ENCODE assay signal across 14 cellular contexts in the genomic region with DNA sequence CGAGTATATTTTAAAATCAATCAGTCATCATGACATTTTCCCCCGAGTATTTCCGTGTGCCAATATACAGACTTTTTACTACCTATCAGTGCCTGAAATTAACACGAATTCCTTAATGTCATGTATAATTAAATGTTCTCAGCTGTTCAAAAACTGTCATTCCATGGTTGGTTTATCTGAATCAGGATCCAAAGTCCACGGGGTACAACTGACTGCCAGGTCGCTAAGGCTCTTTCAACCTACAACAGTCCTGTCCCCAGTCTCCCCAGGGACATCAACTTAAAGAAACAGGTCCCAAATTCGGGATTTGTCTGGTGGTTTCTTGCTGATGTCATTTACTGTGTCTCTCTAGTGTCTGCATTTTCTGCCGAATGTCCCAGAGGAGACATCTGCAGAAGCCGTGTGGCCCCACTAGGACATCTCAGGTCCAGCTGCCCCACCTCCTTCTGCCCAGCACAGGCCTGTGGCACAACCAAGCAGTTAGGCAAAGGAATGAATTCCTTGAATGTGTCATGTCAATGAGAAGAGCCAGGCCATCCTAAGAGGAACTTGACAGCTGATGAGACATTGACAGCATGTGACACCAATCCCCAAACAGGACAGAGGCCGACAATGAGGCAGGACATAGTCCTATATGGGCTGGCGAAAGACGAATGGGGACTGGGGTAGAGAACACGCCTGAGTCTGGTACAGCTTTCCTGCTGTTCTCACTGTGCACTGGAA.
DNase-seq lines count a peak whose midpoint lies in the region; ATAC-seq and TF ChIP-seq lines count a peak whose summit lies in the region.
"Had no signal": no experiment of that assay in that cellular context is flagged by ENCODE, and none has a peak within 500 bp of the region (broad histone marks: within the 10 kb centered on the region; RNA-seq: fewer than 3 reads in every experiment).

No MANE protein-coding gene starts in this region.

- H2BK5ac ChIP-seq in mesendoderm (ENCODE audit: low read length): no peak overlapping the region

- no peaks in the 10 kb centered on the region for H3K9me3 Mint-ChIP-seq in activated naive CD4-positive, alpha-beta T cell treated with anti-CD3 and anti-CD28 coated beads, Interleukin-2, amount 10 ng/mL, durations not matched to agents 7 days and 5 days
- H3K9me3 Mint-ChIP-seq in stimulated activated naive B cell treated with anti-CD40 and anti-IgM and Interleukin-4, amounts not matched to agents 10 μg/mL and 1 μg/mL and 100 μg/mL, for 72 hours: no peaks in the 10 kb centered on the region

- peak; percentile 80 for ATAC-seq in Right ventricle myocardium superior (ENCODE audit: poor library complexity)
- ATAC-seq in mucosa of descending colon: peak; percentile 56
- ATAC-seq in stimulated activated naive B cell treated with anti-CD40 and anti-IgM and Interleukin-4, amounts not matched to agents 10 μg/mL and 1 μg/mL and 100 μg/mL, for 72 hours (replicated peaks): no peak
- ATAC-seq in GM21737 (IDR thresholded peaks at IDR 0.05; ENCODE audit: unreplicated experiment): no peak

- CTCF ChIA-PET in activated naive CD4-positive, alpha-beta T cell treated with anti-CD3 and anti-CD28 coated beads, Interleukin-2, amount 10 ng/mL, durations not matched to agents 7 days and 5 days (lab: Charles Lee): interaction anchor here (0.6 to 3.5 kb wide), 8 partner anchors 12 to 185 kb away, joined by 3 to 12 read pairs (median 6); no protein-coding TSS in a partner anchor

- H2BK15ac ChIP-seq in mesendoderm (replicated peaks; ENCODE audit: low read depth): no peak overlapping the region

- DNase-seq in activated naive CD4-positive, alpha-beta T cell treated with anti-CD3 and anti-CD28 coated beads, Interleukin-2, amount 10 ng/mL, durations not matched to agents 7 days and 5 days: no peak
- no peak for DNase-seq in activated naive CD4-positive, alpha-beta T cell (lab: John Stamatoyannopoulos, UW)
- no peak for DNase-seq in Right ventricle myocardium superior
- DNase-seq in mucosa of descending colon: no peak
- no peak for DNase-seq in stimulated activated naive B cell treated with anti-CD40 and anti-IgM and Interleukin-4, amounts not matched to agents 10 μg/mL and 1 μg/mL and 100 μg/mL, for 72 hours
- DNase-seq in NCI-H2227 treated with DMSO at 0.1 percent for 48 hours (lab: John Stamatoyannopoulos, UW): no peak
- DNase-seq in mesendoderm: no peak
- DNase-seq: activated effector memory CD4-positive, alpha-beta T cell treated with Interleukin-2 at 50 U/mL for 16 hours; esophagus squamous epithelium; KG1; NCI-H774 had no signal

- H3K4me2 ChIP-seq in mesendoderm (ENCODE audit: low read length): no peak overlapping the region

- H3K4me1 ChIP-seq in mucosa of descending colon (ENCODE audit: low read depth): peaks cover 5% of the 10 kb centered on the region
- H3K4me1 ChIP-seq in mesendoderm (ENCODE audit: control insufficient read depth, low read depth, low read length): peaks cover 8% of the 10 kb centered on the region
- H3K4me1 ChIP-seq: breast epithelium had no signal

- H3K27me3 Mint-ChIP-seq in activated naive CD4-positive, alpha-beta T cell treated with anti-CD3 and anti-CD28 coated beads, Interleukin-2, amount 10 ng/mL, durations not matched to agents 7 days and 5 days: no peaks in the 10 kb centered on the region
- no peaks in the 10 kb centered on the region for H3K27me3 Mint-ChIP-seq in stimulated activated naive B cell treated with anti-CD40 and anti-IgM and Interleukin-4, amounts not matched to agents 10 μg/mL and 1 μg/mL and 100 μg/mL, for 72 hours

- H3K27me3 ChIP-seq in mesendoderm (ENCODE audit: insufficient read depth, low read length, poor library complexity): no peaks in the 10 kb centered on the region
- H3K27me3 ChIP-seq: breast epithelium, esophagus squamous epithelium, vagina had no signal

- no peak overlapping the region for H3K9ac ChIP-seq in mesendoderm (ENCODE audit: low read length)

- H3K56ac ChIP-seq in mesendoderm (ENCODE audit: low read length): no peak overlapping the region

- no peak overlapping the region for H2BK120ac ChIP-seq in mesendoderm (ENCODE audit: low read depth, low read length)

- H3K4me1 Mint-ChIP-seq in activated naive CD4-positive, alpha-beta T cell treated with anti-CD3 and anti-CD28 coated beads, Interleukin-2, amount 10 ng/mL, durations not matched to agents 7 days and 5 days: peaks cover 24% of the 10 kb centered on the region
- peaks cover 18 to 23% of the 10 kb centered on the region in 2 donors for H3K4me1 Mint-ChIP-seq in stimulated activated naive B cell treated with anti-CD40 and anti-IgM and Interleukin-4, amounts not matched to agents 10 μg/mL and 1 μg/mL and 100 μg/mL, for 72 hours

- H3K18ac ChIP-seq in mesendoderm (ENCODE audit: low read length): no peak overlapping the region

- H3K36me3 Mint-ChIP-seq in activated naive CD4-positive, alpha-beta T cell treated with anti-CD3 and anti-CD28 coated beads, Interleukin-2, amount 10 ng/mL, durations not matched to agents 7 days and 5 days: peaks cover 59% of the 10 kb centered on the region
- peaks cover 54 to 67% of the 10 kb centered on the region in 2 donors for H3K36me3 Mint-ChIP-seq in stimulated activated naive B cell treated with anti-CD40 and anti-IgM and Interleukin-4, amounts not matched to agents 10 μg/mL and 1 μg/mL and 100 μg/mL, for 72 hours

- H3K27ac ChIP-seq in mesendoderm (ENCODE audit: low read depth, low read length): no peak overlapping the region
- H3K27ac ChIP-seq: breast epithelium, vagina had no signal

- no peak overlapping the region for H3K4me3 Mint-ChIP-seq in activated naive CD4-positive, alpha-beta T cell treated with anti-CD3 and anti-CD28 coated beads, Interleukin-2, amount 10 ng/mL, durations not matched to agents 7 days and 5 days
- no peak overlapping the region for H3K4me3 Mint-ChIP-seq in stimulated activated naive B cell treated with anti-CD40 and anti-IgM and Interleukin-4, amounts not matched to agents 10 μg/mL and 1 μg/mL and 100 μg/mL, for 72 hours

- H3K4ac ChIP-seq in mesendoderm (ENCODE audit: low read depth, low read length): no peak overlapping the region

- H4K5ac ChIP-seq in mesendoderm (ENCODE audit: low read length): no peak overlapping the region

- peaks cover 21% of the 10 kb centered on the region for H3K79me1 ChIP-seq in mesendoderm (ENCODE audit: low read length)

- H3K36me3 ChIP-seq in mucosa of descending colon (ENCODE audit: low read depth) (no peaks in the 10 kb centered on the region), mesendoderm (ENCODE audit: control insufficient read depth, insufficient read depth, low read length) (peaks cover 4% of the 10 kb centered on the region)
- H3K36me3 ChIP-seq: breast epithelium had no signal

- H2AK5ac ChIP-seq in mesendoderm (ENCODE audit: low read length): no peak overlapping the region

- H3K27ac Mint-ChIP-seq in activated naive CD4-positive, alpha-beta T cell treated with anti-CD3 and anti-CD28 coated beads, Interleukin-2, amount 10 ng/mL, durations not matched to agents 7 days and 5 days: peak overlapping the region; percentile 58
- peak overlapping the region; percentile 2 for H3K27ac Mint-ChIP-seq in stimulated activated naive B cell treated with anti-CD40 and anti-IgM and Interleukin-4, amounts not matched to agents 10 μg/mL and 1 μg/mL and 100 μg/mL, for 72 hours

- intact Hi-C loops in Right ventricle myocardium superior (cut with DNase I) (no loop called here), mucosa of descending colon (cut with DNase I, micrococcal nuclease) (no loop called here)

- no CpG with 5 or more reads among the region's 13 CpGs for WGBS in mesendoderm (ENCODE audit: extremely low coverage, insufficient coverage, low lambda C conversion rate)

- H3K9me3 ChIP-seq in mucosa of descending colon: no peaks in the 10 kb centered on the region
- H3K9me3 ChIP-seq: breast epithelium, esophagus squamous epithelium, vagina had no signal

- H3K4me3 ChIP-seq in mucosa of descending colon (no peak overlapping the region), mesendoderm (ENCODE audit: low read length) (no peak overlapping the region)
- H3K4me3 ChIP-seq: breast epithelium, esophagus squamous epithelium, vagina had no signal

- no peak for TF ChIP-seq CTCF in mucosa of descending colon (IDR thresholded peaks at IDR 0.05)

- peaks cover 6% of the 10 kb centered on the region for H3K79me2 ChIP-seq in mesendoderm (ENCODE audit: control insufficient read depth, insufficient read depth, low read length)

- no peak overlapping the region for H3K23ac ChIP-seq in mesendoderm (ENCODE audit: low read length)

- H4K8ac ChIP-seq in mesendoderm (ENCODE audit: low read depth, low read length): no peak overlapping the region

Comparison
In these comparisons a context has a peak if more than half of its experiments do, and no peak if none do; other contexts are left out.
1. ATAC-seq: peak in Right ventricle myocardium superior (single experiment) and mucosa of descending colon (single experiment); none in stimulated activated naive B cell treated with anti-CD40 and anti-IgM and Interleukin-4, amounts not matched to agents 10 μg/mL and 1 μg/mL and 100 μg/mL, for 72 hours (0 of 2) and GM21737 (single experiment).